8 cellular contexts compared by ENCODE assay signal in the genomic region with DNA sequence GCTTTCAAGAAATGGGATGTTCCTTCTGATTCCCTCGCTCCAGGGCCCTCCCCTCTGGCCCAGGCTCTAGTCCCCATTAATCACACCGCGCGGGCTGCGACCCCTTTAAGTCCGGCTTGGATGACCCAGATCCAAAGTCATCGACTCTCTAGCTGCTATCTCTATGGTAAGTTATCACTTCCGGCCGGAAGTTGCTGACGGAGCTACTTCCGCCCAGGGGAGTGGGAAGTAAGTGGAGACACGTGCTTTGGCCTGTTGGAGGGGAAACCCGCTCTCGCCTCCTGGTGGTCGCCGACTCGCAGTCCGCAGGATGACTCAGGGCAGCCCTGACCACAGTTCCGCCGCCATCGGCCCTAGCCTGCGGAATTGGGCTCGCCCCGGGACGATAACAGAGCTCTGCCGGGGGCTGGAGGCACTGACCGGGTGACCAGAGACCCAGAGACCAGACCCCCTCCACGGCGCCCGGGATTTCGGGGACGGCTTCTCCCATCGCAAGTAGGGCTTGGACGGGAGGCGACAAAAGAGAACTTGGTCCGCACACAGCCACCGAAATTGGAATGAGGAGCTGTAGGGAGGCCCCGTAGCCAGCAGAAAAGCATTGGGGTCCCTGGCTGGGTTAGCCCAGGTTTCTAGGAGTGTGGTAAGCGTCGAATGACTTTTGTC. TPM values are rescaled to one million over a fixed set of nuclear protein-coding genes. Genes with fewer than 3 reads are reported as not detected.
DNase-seq lines count a peak whose midpoint lies in the region; ATAC-seq and TF ChIP-seq lines count a peak whose summit lies in the region.

No MANE protein-coding gene starts in this region.

- H3K4me3 Mint-ChIP-seq in CD4-positive, alpha-beta memory T cell: peak overlapping the region; percentile 92 to 100 (median 98)

- no peak for TF ChIP-seq POLR2A in lower leg skin (IDR thresholded peaks at IDR 0.05)

- peaks cover 0 to 2% (median 0%) of the 10 kb centered on the region in 8 donors for H3K9me3 Mint-ChIP-seq in CD4-positive, alpha-beta memory T cell

- TF ChIP-seq CTCF in dorsolateral prefrontal cortex (IDR thresholded peaks at IDR 0.05 in 54 of 56, conservative IDR thresholded peaks at IDR 0.05 in 2 of 56; ENCODE audit: low read depth in 1 of 56, partially characterized antibody in 56 of 56) (peak; percentile 55 to 91 (median 77)), lower leg skin (IDR thresholded peaks at IDR 0.05) (peak in 1 of 3 donors; percentile 62)

- peak; percentile 83 to 92 (median 84) for DNase-seq in CD4-positive, alpha-beta memory T cell
- DNase-seq in NCI-H748 treated with DMSO at 0.1 percent for 48 hours (lab: John Stamatoyannopoulos, UW): peak; percentile 59
- peak; percentile 83 to 87 for DNase-seq in activated CD4-positive, alpha-beta T cell treated with anti-CD3 and anti-CD28 coated beads, Interleukin-2, amount 50 U/mL, for 48 hours
- DNase-seq in dorsolateral prefrontal cortex: peak; percentile 83 to 97 (median 94)
- DNase-seq in lower leg skin (ENCODE audit: low spot score in 2 of 2): peak; percentile 95 to 98
- DNase-seq in stimulated activated CD4-positive, alpha-beta T cell treated with anti-CD3 and anti-CD28 coated beads, Interleukin-4, amount 100 ng/mL, for 4 hours: peak; percentile 76 to 89

- ATAC-seq in GM19397 (IDR thresholded peaks at IDR 0.05; ENCODE audit: unreplicated experiment) (peak; percentile 85), HG03571 (IDR thresholded peaks at IDR 0.05; ENCODE audit: unreplicated experiment) (peak; percentile 78)

- peak overlapping the region; percentile 84 for H3K27ac ChIP-seq in CD4-positive, alpha-beta memory T cell (ENCODE audit: low read depth, low read length)
- H3K27ac ChIP-seq in dorsolateral prefrontal cortex: peak overlapping the region in 58 of 59 donors; percentile 58 to 96 (median 87)

- CTCF ChIA-PET in CD4-positive, alpha-beta memory T cell (lab: Charles Lee; ENCODE audit: partially characterized antibody): interaction anchor here (0.5 to 4.6 kb wide), 25 partner anchors 10 to 996 kb away, joined by 3 to 56 read pairs (median 4); a partner anchor contains a TSS

- peaks cover 35% of the 10 kb centered on the region for H3K4me1 ChIP-seq in CD4-positive, alpha-beta memory T cell (ENCODE audit: insufficient read depth, low read length)

- H3K27me3 ChIP-seq in CD4-positive, alpha-beta memory T cell (ENCODE audit: insufficient read depth, low read length): no peaks in the 10 kb centered on the region
- no peaks in the 10 kb centered on the region for H3K27me3 ChIP-seq in dorsolateral prefrontal cortex

- 1% methylated on average over 36 to 38 of the region's 40 CpGs for WGBS in lower leg skin, 2 donors

- H3K36me3 Mint-ChIP-seq in CD4-positive, alpha-beta memory T cell: peaks cover 22 to 35% of the 10 kb centered on the region in 2 donors

- peak overlapping the region; percentile 98 to 100 (median 99) for H3K27ac Mint-ChIP-seq in CD4-positive, alpha-beta memory T cell

- POLR2A ChIA-PET in CD4-positive, alpha-beta memory T cell (lab: Charles Lee; ENCODE audit: partially characterized antibody): interaction anchor here (0.6 to 2.0 kb wide), 14 partner anchors 10 to 1233 kb away, joined by 3 to 47 read pairs (median 3); a partner anchor contains a TSS

- peak overlapping the region; percentile 76 to 97 for H3K4me3 ChIP-seq in CD4-positive, alpha-beta memory T cell (ENCODE audit: low read length in 2 of 2)
- H3K4me3 ChIP-seq in dorsolateral prefrontal cortex (peak overlapping the region; percentile 47 to 100 (median 88)), lower leg skin (ENCODE audit: low read depth, poor library complexity, severe bottlenecking) (peak overlapping the region; percentile 82)

- peaks cover 24 to 56% (median 40%) of the 10 kb centered on the region in 4 donors for H3K4me1 Mint-ChIP-seq in CD4-positive, alpha-beta memory T cell

- intact Hi-C loops in CD4-positive, alpha-beta memory T cell (cut with micrococcal nuclease): loop anchor here (1.0 kb wide), 1 partner anchor 52 kb away; a partner anchor contains a TSS
- intact Hi-C loops in dorsolateral prefrontal cortex (cut with DNase I): loop anchor here in 1 of 2 donors (2.0 kb wide), 1 partner anchor 158 kb away; no protein-coding TSS in a partner anchor
- intact Hi-C loops in lower leg skin (cut with DNase I; ENCODE audit: low total_unique reads): loop anchor here (5.0 kb wide), 1 partner anchor 494 kb away; no protein-coding TSS in a partner anchor

- no peaks in the 10 kb centered on the region for H3K9me3 ChIP-seq in CD4-positive, alpha-beta memory T cell (ENCODE audit: control insufficient read depth in 1 of 2, low read length in 2 of 2)

- peaks cover 26% of the 10 kb centered on the region for H3K36me3 ChIP-seq in CD4-positive, alpha-beta memory T cell (ENCODE audit: insufficient read depth, low read length)

- H3K27me3 Mint-ChIP-seq in CD4-positive, alpha-beta memory T cell: peaks cover 0 to 2% of the 10 kb centered on the region in 2 donors

RNA-seq across cellular contexts. Expression of a gene that starts 52.2 kb away (rescaled TPM):
- 10 to 100 TPM; 35.0 to 35.5 TPM for total RNA-seq in CD4-positive, alpha-beta memory T cell
- polyA plus RNA-seq in CD4-positive, alpha-beta memory T cell: 10 to 100 TPM in 1 of 2 donors, 1 to 10 TPM in 1; 8.9 to 16.8 TPM
- total RNA-seq in dorsolateral prefrontal cortex (100 to 1,000 TPM in 117 of 120 experiments, 10 to 100 TPM in 3; 93.3 to 297 (median 156) TPM), lower leg skin (10 to 100 TPM; 19.1 to 59.5 (median 46.3) TPM)

Comparison
In these comparisons a context has a peak if more than half of its experiments do, and no peak if none do; other contexts are left out.
1. Peak in every context shown above with its lines: DNase-seq, ATAC-seq, H3K4me3 ChIP-seq and H3K27ac ChIP-seq.